Comparison of ENCODE assay signal across 8 cellular contexts in genomic region chr16:30656974-30657865, GRCh38. TPM values are rescaled to one million over a fixed set of nuclear protein-coding genes. Genes with fewer than 3 reads are reported as not detected.
A peak's percentile ranks its signal among the peaks of the same experiment; 100 is the strongest.
DNase-seq lines count a peak whose midpoint lies in the region; ATAC-seq and TF ChIP-seq lines count a peak whose summit lies in the region.

No MANE protein-coding gene starts in this region.

- ATAC-seq in body of pancreas = no peak
- no peak for ATAC-seq in HG02642 (IDR thresholded peaks at IDR 0.05; ENCODE audit: poor library complexity, unreplicated experiment)

- H3K9me3 ChIP-seq in body of pancreas = no peaks in the 10 kb centered on the region
- H3K9me3 ChIP-seq in mesenchymal stem cell (ENCODE audit: control insufficient read depth, low read length) = no peaks in the 10 kb centered on the region

- WGBS in body of pancreas, 2 donors = 27 to 54% methylated on average over 17 to 32 of the region's 32 CpGs
- 47% methylated on average over 32 of the region's 32 CpGs for WGBS in mesenchymal stem cell

- H2BK12ac ChIP-seq in mesenchymal stem cell (ENCODE audit: low read length in 2 of 2) = peak overlapping the region in 1 of 2 experiments; percentile 48

- H2AFZ ChIP-seq in mesenchymal stem cell (ENCODE audit: low read depth, low read length) = peak overlapping the region; percentile 73

- H3K4me1 Mint-ChIP-seq in Calu3 (ENCODE audit: low read depth, unreplicated experiment) = peaks cover 34% of the 10 kb centered on the region

- intact Hi-C loops in Calu3 (cut with micrococcal nuclease; ENCODE audit: unreplicated experiment) = loop anchor here (5.0 kb wide), 1 partner anchor 40 kb away; the partner anchor contains the start of gene SRCAP
- intact Hi-C loops in body of pancreas (cut with DNase I) = no loop called here

- DNase-seq in Calu3 (no peak), body of pancreas (no peak), mesenchymal stem cell (peak; percentile 80), GF-D8 (lab: John Stamatoyannopoulos, UW) (no peak), NCI-H1048 (lab: John Stamatoyannopoulos, UW) (no peak)
- no peak for DNase-seq in Jurkat, Clone E6-1 (ENCODE audit: low read depth, low spot score)
- no peak for DNase-seq in effector CD8-positive, alpha-beta T cell (lab: John Stamatoyannopoulos, UW)

- H3K36me3 ChIP-seq in body of pancreas (replicated peaks in 1 of 2; ENCODE audit: insufficient read depth in 1 of 2, low read depth in 2 of 2) = peaks cover 0 to 8% of the 10 kb centered on the region in 2 donors
- peaks cover 50 to 60% of the 10 kb centered on the region in 2 experiments for H3K36me3 ChIP-seq in mesenchymal stem cell (ENCODE audit: control insufficient read depth in 1 of 2, insufficient read depth in 2 of 2, low read depth in 1 of 2, low read length in 2 of 2)

- H4K91ac ChIP-seq in mesenchymal stem cell (ENCODE audit: low read length) = no peak overlapping the region

- H3K4ac ChIP-seq in mesenchymal stem cell (ENCODE audit: low read depth in 1 of 2, low read length in 2 of 2) = peak overlapping the region in 1 of 2 experiments; percentile 6

- H2BK120ac ChIP-seq in mesenchymal stem cell (ENCODE audit: low read depth, low read length) = no peak overlapping the region

- H3K27ac ChIP-seq in body of pancreas (peak overlapping the region; percentile 19 to 99 (median 84)), mesenchymal stem cell (ENCODE audit: low read length, poor library complexity, severe bottlenecking) (peak overlapping the region; percentile 75)

- peak overlapping the region in 1 of 2 experiments; percentile 79 for H3K18ac ChIP-seq in mesenchymal stem cell (ENCODE audit: low read depth in 1 of 2, low read length in 2 of 2)

- H3K27me3 ChIP-seq in body of pancreas (no peaks in the 10 kb centered on the region), mesenchymal stem cell (ENCODE audit: control insufficient read depth in 1 of 2, insufficient read depth in 1 of 2, low read length in 2 of 2) (no peaks in the 10 kb centered on the region)

- no peak overlapping the region for H2AK5ac ChIP-seq in mesenchymal stem cell (ENCODE audit: low read length, severe bottlenecking)

- H3K23ac ChIP-seq in mesenchymal stem cell (ENCODE audit: low read length in 2 of 2) = no peak overlapping the region

- H3K9ac ChIP-seq in mesenchymal stem cell (ENCODE audit: low read length) = peak overlapping the region; percentile 89

- H3K27me3 Mint-ChIP-seq in Calu3 (ENCODE audit: unreplicated experiment) = no peaks in the 10 kb centered on the region

- peak overlapping the region; percentile 99 for H3K27ac Mint-ChIP-seq in Calu3 (ENCODE audit: unreplicated experiment)

- no peak for TF ChIP-seq POLR2A in body of pancreas (IDR thresholded peaks at IDR 0.05)

- H3K4me3 ChIP-seq in Jurkat, Clone E6-1 (ENCODE audit: low read length) = peak overlapping the region; percentile 71
- H3K4me3 ChIP-seq in body of pancreas (no peak overlapping the region), mesenchymal stem cell (ENCODE audit: insufficient read depth in 1 of 2, low read depth in 1 of 2, low read length in 2 of 2) (peak overlapping the region; percentile 48 to 81)

- CTCF ChIA-PET in Calu3 (lab: Charles Lee) = no interaction called here

- peak overlapping the region; percentile 88 for H3K4me2 ChIP-seq in mesenchymal stem cell (ENCODE audit: low read length, poor library complexity, severe bottlenecking)

- peak overlapping the region; percentile 91 for H3K4me3 Mint-ChIP-seq in Calu3 (ENCODE audit: low read depth, unreplicated experiment)

- H3K4me1 ChIP-seq in body of pancreas = peaks cover 44% of the 10 kb centered on the region
- peaks cover 23% of the 10 kb centered on the region for H3K4me1 ChIP-seq in mesenchymal stem cell (ENCODE audit: control insufficient read depth, insufficient read depth, low read depth, low read length)

- H2BK15ac ChIP-seq in mesenchymal stem cell (ENCODE audit: low read depth, poor library complexity, severe bottlenecking) = no peak overlapping the region

- peaks cover 72% of the 10 kb centered on the region for H3K36me3 Mint-ChIP-seq in Calu3 (ENCODE audit: insufficient read depth, unreplicated experiment)

- no peak overlapping the region for H4K8ac ChIP-seq in mesenchymal stem cell (ENCODE audit: low read length)

- no peak overlapping the region for H3K14ac ChIP-seq in mesenchymal stem cell (ENCODE audit: low read length in 2 of 2)

- H3K9me3 Mint-ChIP-seq in Calu3 (ENCODE audit: low read depth, unreplicated experiment) = no peaks in the 10 kb centered on the region

- peaks cover 29% of the 10 kb centered on the region for H3K79me1 ChIP-seq in mesenchymal stem cell (replicated peaks; ENCODE audit: low read length, poor library complexity, severe bottlenecking)

- no peak for TF ChIP-seq CTCF in Calu3 (IDR thresholded peaks at IDR 0.05; ENCODE audit: unreplicated experiment)
- no peak for TF ChIP-seq CTCF in body of pancreas (IDR thresholded peaks at IDR 0.05)

- BruUV-seq in Calu3 (replicated peaks; lab: Mats Ljungman, UMichigan) = TSS peak; percentile 57

- no peak overlapping the region for H2BK5ac ChIP-seq in mesenchymal stem cell (ENCODE audit: low read depth, low read length, poor library complexity, severe bottlenecking)

RNA-seq across cellular contexts. Expression of gene FBRS, which starts 1.0 kb away (rescaled TPM):
- total RNA-seq in Calu3 (2022) (113 and 114 TPM in 2 replicates), body of pancreas (10 to 100 TPM; 20.8 to 76.8 TPM)
- 38.6 TPM for polyA plus RNA-seq in Jurkat, Clone E6-1 (2012; ENCODE audit: insufficient read depth, insufficient read length)
- 61.7 TPM for polyA plus RNA-seq in mesenchymal stem cell (2013, experiment 1 of 2)
- polyA plus RNA-seq in mesenchymal stem cell (2013, experiment 2 of 2) = 57.4 TPM

RNA-seq across cellular contexts. Expression of gene PRR14, which starts 6.5 kb away (rescaled TPM):
- total RNA-seq in Calu3 (2022) (47.4 and 59.4 TPM in 2 replicates), body of pancreas (10 to 100 TPM; 20.5 to 65.6 TPM)
- polyA plus RNA-seq in Jurkat, Clone E6-1 (2012; ENCODE audit: insufficient read depth, insufficient read length) = 24.5 TPM
- 38.9 TPM for polyA plus RNA-seq in mesenchymal stem cell (2013, experiment 1 of 2)
- polyA plus RNA-seq in mesenchymal stem cell (2013, experiment 2 of 2) = 37.7 TPM

RNA-seq across cellular contexts. Expression of gene SRCAP, which starts 41.8 kb away (rescaled TPM):
- total RNA-seq in Calu3 (2022) (84.6 and 90.8 TPM in 2 replicates), body of pancreas (10 to 100 TPM; 27.5 to 30.0 TPM)
- polyA plus RNA-seq in Jurkat, Clone E6-1 (2012; ENCODE audit: insufficient read depth, insufficient read length) = 31.9 TPM
- polyA plus RNA-seq in mesenchymal stem cell (2013, experiment 1 of 2) = 17.1 TPM
- 16.0 TPM for polyA plus RNA-seq in mesenchymal stem cell (2013, experiment 2 of 2)

RNA-seq across cellular contexts. Expression of gene ZNF689, which starts 47.0 kb away (rescaled TPM):
- total RNA-seq in Calu3 (2022) (10.4 and 14.1 TPM in 2 replicates), body of pancreas (1 to 10 TPM; 4.6 to 7.0 TPM)
- 19.7 TPM for polyA plus RNA-seq in Jurkat, Clone E6-1 (2012; ENCODE audit: insufficient read depth, insufficient read length)
- polyA plus RNA-seq in mesenchymal stem cell (2013, experiment 1 of 2) = 7.4 TPM
- 6.7 TPM for polyA plus RNA-seq in mesenchymal stem cell (2013, experiment 2 of 2)

Comparison
In these comparisons a context has a peak if more than half of its experiments do, and no peak if none do; other contexts are left out.
1. H3K4me3 ChIP-seq: peak in Jurkat, Clone E6-1 (single experiment) and mesenchymal stem cell (2 of 2); none in body of pancreas (0 of 2).